Comparison of ENCODE assay signal across 17 cellular contexts in the genomic region with DNA sequence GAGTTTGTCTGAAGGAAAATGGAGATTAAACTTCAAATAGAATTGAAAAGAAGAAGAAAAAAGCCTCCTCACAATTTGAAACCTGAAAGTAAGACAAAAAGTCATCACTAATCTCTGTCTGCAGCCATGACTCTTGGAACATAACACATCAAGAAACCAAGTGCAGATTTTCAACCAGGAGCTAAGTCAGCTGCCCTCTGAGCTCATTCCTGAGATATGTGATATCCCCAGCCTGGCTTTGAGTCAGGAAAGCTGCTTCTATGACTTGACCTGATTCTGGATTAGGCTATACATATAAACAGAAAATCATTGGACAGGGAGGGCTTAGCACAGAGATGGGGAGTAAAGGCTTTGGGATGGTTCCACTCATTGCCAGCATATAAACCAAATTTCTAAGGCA.
DNase-seq lines count a peak whose midpoint lies in the region; ATAC-seq, FAIRE-seq and TF ChIP-seq lines count a peak whose summit lies in the region.
"Had no signal": no experiment of that assay in that cellular context is flagged by ENCODE, and none has a peak within 500 bp of the region (broad histone marks: within the 10 kb centered on the region; RNA-seq: fewer than 3 reads in every experiment).

No MANE protein-coding gene starts in this region.

- H3K27ac ChIP-seq in osteoblast (ENCODE audit: low read depth, low read length) = no peak overlapping the region
- no peak overlapping the region for H3K27ac ChIP-seq in adrenal gland
- H3K27ac ChIP-seq: ascending aorta, suprapubic skin had no signal

- no peak overlapping the region for H3K4me2 ChIP-seq in osteoblast (ENCODE audit: insufficient read depth, low read length)

- no peaks in the 10 kb centered on the region for H3K9me3 ChIP-seq in osteoblast (ENCODE audit: low read depth, low read length)
- no peaks in the 10 kb centered on the region for H3K9me3 ChIP-seq in adrenal gland (replicated peaks in 1 of 3)
- H3K9me3 ChIP-seq: ascending aorta, suprapubic skin had no signal

- H3K27me3 ChIP-seq in osteoblast (ENCODE audit: insufficient read depth, low read length) (no peaks in the 10 kb centered on the region), adrenal gland (no peaks in the 10 kb centered on the region)
- H3K27me3 ChIP-seq: ascending aorta, suprapubic skin had no signal

- intact Hi-C loops in adrenal gland (cut with DNase I) = no loop called here

- peak; percentile 91 for DNase-seq in Daoy (ENCODE audit: low read depth)
- peak; percentile 77 for DNase-seq in RCC 7860 (ENCODE audit: low spot score)
- peak; percentile 86 for DNase-seq in epithelial cell of esophagus (ENCODE audit: low read depth)
- peak; percentile 58 for DNase-seq in osteoblast (ENCODE audit: insufficient read length, low spot score, missing footprints)
- DNase-seq in T-helper 2 cell treated with Interferon-gamma antibody and Interleukin-4, amounts not matched to agents 5 μg/mL and 100 μg/mL, for 36 hours (ENCODE audit: low spot score) = no peak
- no peak for DNase-seq in DMS53 (lab: John Stamatoyannopoulos, UW)
- DNase-seq in adrenal gland = no peak
- DNase-seq: activated CD8-positive, alpha-beta memory T cell treated with anti-CD3 and anti-CD28 coated beads, Interleukin-2, amount 10 ng/mL, durations not matched to agents 7 days and 5 days; NCI-H1105 treated with DMSO at 0.1 percent for 48 hours; T-helper 17 cell had no signal

- H3K4me1 ChIP-seq in osteoblast (ENCODE audit: insufficient read depth, low read length) (peaks cover 15% of the 10 kb centered on the region), adrenal gland (replicated peaks in 1 of 2) (no peaks in the 10 kb centered on the region)
- H3K4me1 ChIP-seq: ascending aorta had no signal

- H3K36me3 ChIP-seq in osteoblast (ENCODE audit: insufficient read depth, low read length) (no peaks in the 10 kb centered on the region), adrenal gland (replicated peaks in 1 of 2) (no peaks in the 10 kb centered on the region)
- H3K36me3 ChIP-seq: ascending aorta, suprapubic skin had no signal

- no peak overlapping the region for H3K27ac Mint-ChIP-seq in T-helper 2 cell treated with Interferon-gamma antibody and Interleukin-4, amounts not matched to agents 5 μg/mL and 100 μg/mL, for 36 hours
- H3K27ac Mint-ChIP-seq: activated CD8-positive, alpha-beta memory T cell treated with anti-CD3 and anti-CD28 coated beads, Interleukin-2, amount 10 ng/mL, durations not matched to agents 7 days and 5 days; progenitor cell of endocrine pancreas; T-helper 17 cell had no signal

- H2AFZ ChIP-seq in osteoblast (ENCODE audit: low read length) = no peak overlapping the region

- H3K9me3 Mint-ChIP-seq in T-helper 2 cell treated with Interferon-gamma antibody and Interleukin-4, amounts not matched to agents 5 μg/mL and 100 μg/mL, for 36 hours = no peaks in the 10 kb centered on the region

- no peak for TF ChIP-seq POLR2A in adrenal gland (IDR thresholded peaks at IDR 0.05)

- no peaks in the 10 kb centered on the region for H3K4me1 Mint-ChIP-seq in T-helper 2 cell treated with Interferon-gamma antibody and Interleukin-4, amounts not matched to agents 5 μg/mL and 100 μg/mL, for 36 hours (ENCODE audit: low read depth)
- H3K4me1 Mint-ChIP-seq: activated CD8-positive, alpha-beta memory T cell treated with anti-CD3 and anti-CD28 coated beads, Interleukin-2, amount 10 ng/mL, durations not matched to agents 7 days and 5 days; T-helper 17 cell had no signal

- H3K27me3 Mint-ChIP-seq in T-helper 2 cell treated with Interferon-gamma antibody and Interleukin-4, amounts not matched to agents 5 μg/mL and 100 μg/mL, for 36 hours (ENCODE audit: low read depth) = no peaks in the 10 kb centered on the region
- H3K27me3 Mint-ChIP-seq: activated CD8-positive, alpha-beta memory T cell treated with anti-CD3 and anti-CD28 coated beads, Interleukin-2, amount 10 ng/mL, durations not matched to agents 7 days and 5 days; progenitor cell of endocrine pancreas; T-helper 17 cell had no signal

- FAIRE-seq in RCC 7860 (lab: Jason Lieb, UNC) = peak; percentile 69
- FAIRE-seq: frontal cortex, GM12878 had no signal

- H3K4me3 Mint-ChIP-seq in T-helper 2 cell treated with Interferon-gamma antibody and Interleukin-4, amounts not matched to agents 5 μg/mL and 100 μg/mL, for 36 hours = no peak overlapping the region
- H3K4me3 Mint-ChIP-seq: activated CD8-positive, alpha-beta memory T cell treated with anti-CD3 and anti-CD28 coated beads, Interleukin-2, amount 10 ng/mL, durations not matched to agents 7 days and 5 days; T-helper 17 cell had no signal

- H3K36me3 Mint-ChIP-seq in T-helper 2 cell treated with Interferon-gamma antibody and Interleukin-4, amounts not matched to agents 5 μg/mL and 100 μg/mL, for 36 hours (ENCODE audit: low read depth) = no peaks in the 10 kb centered on the region
- H3K36me3 Mint-ChIP-seq: activated CD8-positive, alpha-beta memory T cell treated with anti-CD3 and anti-CD28 coated beads, Interleukin-2, amount 10 ng/mL, durations not matched to agents 7 days and 5 days had no signal

- H3K79me2 ChIP-seq in osteoblast (ENCODE audit: insufficient read depth, low read length) = no peaks in the 10 kb centered on the region

- ATAC-seq in GM18517 (IDR thresholded peaks at IDR 0.05; ENCODE audit: unreplicated experiment) = no peak
- ATAC-seq: activated CD8-positive, alpha-beta memory T cell treated with anti-CD3 and anti-CD28 coated beads, Interleukin-2, amount 10 ng/mL, durations not matched to agents 7 days and 5 days; GM12878; T-helper 17 cell had no signal

- H3K4me3 ChIP-seq in epithelial cell of esophagus (ENCODE audit: low read length) (no peak overlapping the region), osteoblast (ENCODE audit: insufficient read depth, low read length) (no peak overlapping the region), adrenal gland (no peak overlapping the region)
- H3K4me3 ChIP-seq: ascending aorta, GM12878, lung, suprapubic skin had no signal

- TF ChIP-seq CTCF in epithelial cell of esophagus (IDR thresholded peaks at IDR 0.05; ENCODE audit: insufficient read depth, low read depth, low read length, missing control alignments) (no peak), osteoblast (IDR thresholded peaks at IDR 0.05; ENCODE audit: extremely low read depth, low read depth, low read length) (no peak), adrenal gland (IDR thresholded peaks at IDR 0.05) (no peak)

- no peaks in the 10 kb centered on the region for H4K20me1 ChIP-seq in osteoblast (ENCODE audit: insufficient read depth, low read length)

Comparison
In these comparisons a context has a peak if more than half of its experiments do, and no peak if none do; other contexts are left out.
1. DNase-seq: peak in Daoy (single experiment), RCC 7860 (single experiment), epithelial cell of esophagus (single experiment) and osteoblast (single experiment); none in T-helper 2 cell treated with Interferon-gamma antibody and Interleukin-4, amounts not matched to agents 5 μg/mL and 100 μg/mL, for 36 hours (single experiment), DMS53 (single experiment) and adrenal gland (0 of 7).